Comparison of ENCODE assay signal across 29 cellular contexts in genomic region chr17:72562628-72563188, GRCh38.
A peak's percentile ranks its signal among the peaks of the same experiment; 100 is the strongest.
DNase-seq lines count a peak whose midpoint lies in the region; ATAC-seq, FAIRE-seq and TF ChIP-seq lines count a peak whose summit lies in the region.
"Had no signal": no experiment of that assay in that cellular context is flagged by ENCODE, and none has a peak within 500 bp of the region (broad histone marks: within the 10 kb centered on the region; RNA-seq: fewer than 3 reads in every experiment).

No MANE protein-coding gene starts in this region.

- ATAC-seq in HepG2 (no peak), right lobe of liver (no peak), aorta (ENCODE audit: low FRiP score) (no peak)
- ATAC-seq: T-cell had no signal

- H3K27me3 ChIP-seq in HepG2 (ENCODE audit: control insufficient read depth in 1 of 2, insufficient read depth in 2 of 2, low read length in 2 of 2) (no peaks in the 10 kb centered on the region), right lobe of liver (no peaks in the 10 kb centered on the region), aorta (ENCODE audit: control insufficient read depth in 1 of 2, insufficient read depth in 2 of 2, low read length in 1 of 2) (no peaks in the 10 kb centered on the region)
- H3K27me3 ChIP-seq: BLaER1 treated with 17β-estradiol and CSF1 and Interleukin-3, amounts not matched to agents 10 nM and 100 nM; Peyer's patch; SJCRH30 had no signal

- intact Hi-C loops in HepG2 (cut with micrococcal nuclease; ENCODE audit: unreplicated experiment), result loop anchor here (5.0 kb wide), 1 partner anchor 135 kb away; no protein-coding TSS in a partner anchor
- intact Hi-C loops in right lobe of liver (cut with DNase I), result no loop called here
- intact Hi-C loops in activated CD4-positive, alpha-beta T cell treated with anti-CD3 and anti-CD28 coated beads, Interleukin-2, amount 10 ng/mL, durations not matched to agents 24 days and 14 days (cut with micrococcal nuclease), result no loop called here
- intact Hi-C loops in aorta (cut with DNase I), result loop anchor here in 1 of 2 donors (5.0 kb wide), 1 partner anchor 595 kb away; no protein-coding TSS in a partner anchor

- TF ChIP-seq RAD21 in HepG2 (CRISPR knock-in tag; IDR thresholded peaks at IDR 0.05), result no peak

- no peak overlapping the region for H3K9ac ChIP-seq in HepG2 (ENCODE audit: insufficient read depth, low read depth, low read length)
- H3K9ac ChIP-seq: BLaER1 treated with 17β-estradiol and CSF1 and Interleukin-3, amounts not matched to agents 10 nM and 100 nM; KMS-11 had no signal

- H3K27me3 Mint-ChIP-seq in chondrocyte (ENCODE audit: low read depth), result no peaks in the 10 kb centered on the region
- H3K27me3 Mint-ChIP-seq in activated CD4-positive, alpha-beta T cell treated with anti-CD3 and anti-CD28 coated beads, Interleukin-2, amount 10 ng/mL, durations not matched to agents 24 days and 14 days, result peaks cover 4% of the 10 kb centered on the region
- H3K27me3 Mint-ChIP-seq: CD4-positive, alpha-beta T cell; T-cell had no signal

- H3K4me3 Mint-ChIP-seq in chondrocyte (ENCODE audit: unreplicated experiment), result no peak overlapping the region
- H3K4me3 Mint-ChIP-seq in activated CD4-positive, alpha-beta T cell treated with anti-CD3 and anti-CD28 coated beads, Interleukin-2, amount 10 ng/mL, durations not matched to agents 24 days and 14 days, result no peak overlapping the region
- H3K4me3 Mint-ChIP-seq: CD4-positive, alpha-beta T cell; IgD-negative memory B cell; T-cell had no signal

- H3K36me3 ChIP-seq in HepG2 (replicated peaks in 1 of 2; ENCODE audit: control insufficient read depth in 1 of 2, insufficient read depth in 2 of 2, low read length in 2 of 2) (0 out of 5 replicates have a peak, but pooled peaks cover 0 to 1% of the 10 kb centered on the region in 2 experiments), right lobe of liver (no peaks in the 10 kb centered on the region), aorta (ENCODE audit: control insufficient read depth in 1 of 2, insufficient read depth in 2 of 2, low read length in 1 of 2) (no peaks in the 10 kb centered on the region)
- H3K36me3 ChIP-seq: BLaER1 treated with 17β-estradiol and CSF1 and Interleukin-3, amounts not matched to agents 10 nM and 100 nM; Peyer's patch; SJCRH30 had no signal

- H3K27ac ChIP-seq in HepG2 (ENCODE audit: extremely low read length, insufficient read depth, low read length) (no peak overlapping the region), right lobe of liver (no peak overlapping the region), aorta (ENCODE audit: low read depth in 1 of 2, low read length in 2 of 2) (no peak overlapping the region)
- H3K27ac ChIP-seq: BLaER1 treated with 17β-estradiol and CSF1 and Interleukin-3, amounts not matched to agents 10 nM and 100 nM; KMS-11; Peyer's patch; SJCRH30 had no signal

- no peak for TF ChIP-seq POLR2A in HepG2 (IDR thresholded peaks at IDR 0.05; ENCODE audit: insufficient read depth in 1 of 2, low read depth in 2 of 2, low read length in 2 of 2)
- TF ChIP-seq POLR2A in right lobe of liver (IDR thresholded peaks at IDR 0.05), result no peak

- no peak overlapping the region for H3K4me2 ChIP-seq in HepG2 (ENCODE audit: low read depth, low read length)
- H3K4me2 ChIP-seq: BLaER1 treated with 17β-estradiol and CSF1 and Interleukin-3, amounts not matched to agents 10 nM and 100 nM; KMS-11 had no signal

- H3K4me1 ChIP-seq in HepG2 (ENCODE audit: insufficient read depth, low read length) (peaks cover 60% of the 10 kb centered on the region), right lobe of liver (no peaks in the 10 kb centered on the region), aorta (ENCODE audit: control insufficient read depth in 1 of 2, insufficient read depth in 2 of 2, low read length in 2 of 2) (no peaks in the 10 kb centered on the region)
- H3K4me1 ChIP-seq: SJCRH30 had no signal

- H3K27ac Mint-ChIP-seq in chondrocyte (ENCODE audit: unreplicated experiment), result no peak overlapping the region
- H3K27ac Mint-ChIP-seq in activated CD4-positive, alpha-beta T cell treated with anti-CD3 and anti-CD28 coated beads, Interleukin-2, amount 10 ng/mL, durations not matched to agents 24 days and 14 days, result no peak overlapping the region
- H3K27ac Mint-ChIP-seq: CD4-positive, alpha-beta T cell; T-cell had no signal

- in situ Hi-C loops in HepG2 (cut with HindIII; ENCODE audit: extremely low pct_ligation_motif_present, low pct_unique_long_range_greater_than_20kb), result loop anchor here (5.0 to 25.0 kb wide), 3 partner anchors 95 to 532 kb away; partner anchors contain the start of gene SLC39A11
- in situ Hi-C loops in SK-MEL-5 (cut with HindIII; ENCODE audit: low pct_unique_long_range_greater_than_20kb, low sequenced_read_pairs), result no loop called here

- peaks cover 8% of the 10 kb centered on the region for H3K4me1 Mint-ChIP-seq in chondrocyte (ENCODE audit: low read depth)
- H3K4me1 Mint-ChIP-seq in activated CD4-positive, alpha-beta T cell treated with anti-CD3 and anti-CD28 coated beads, Interleukin-2, amount 10 ng/mL, durations not matched to agents 24 days and 14 days, result peaks cover 10% of the 10 kb centered on the region

- TF ChIP-seq EP300 in HepG2 (IDR thresholded peaks at IDR 0.05; ENCODE audit: low read depth in 2 of 2, low read length in 2 of 2), result no peak
- no peak for TF ChIP-seq EP300 in HepG2 (CRISPR knock-in tag; IDR thresholded peaks at IDR 0.05; ENCODE audit: borderline replicate concordance)

- FAIRE-seq in HepG2 (lab: Jason Lieb, UNC), result no peak
- FAIRE-seq in urothelium cell line (lab: Jason Lieb, UNC), result peak; percentile 94
- FAIRE-seq: A204.1, GM12892, HTR-8/SVneo had no signal

- no peaks in the 10 kb centered on the region for H3K9me3 Mint-ChIP-seq in chondrocyte (ENCODE audit: low read depth)
- H3K9me3 Mint-ChIP-seq in activated CD4-positive, alpha-beta T cell treated with anti-CD3 and anti-CD28 coated beads, Interleukin-2, amount 10 ng/mL, durations not matched to agents 24 days and 14 days, result no peaks in the 10 kb centered on the region
- H3K9me3 Mint-ChIP-seq: CD4-positive, alpha-beta T cell; IgD-negative memory B cell; T-cell had no signal

- TF ChIP-seq CTCF in HepG2 (CRISPR knock-in tag; IDR thresholded peaks at IDR 0.05) (no peak), right lobe of liver (IDR thresholded peaks at IDR 0.05) (no peak), chondrocyte (IDR thresholded peaks at IDR 0.05) (no peak)

- peaks cover 91% of the 10 kb centered on the region for H3K79me2 ChIP-seq in HepG2 (ENCODE audit: insufficient read depth, low read length)

- peaks cover 24% of the 10 kb centered on the region; the same call in 1 of the 2 replicates for H4K20me1 ChIP-seq in HepG2 (ENCODE audit: insufficient read depth, low read length)

- DNase-seq in HepG2 (ENCODE audit: low spot score), result no peak
- DNase-seq in right lobe of liver, result no peak
- peak; percentile 53 for DNase-seq in SK-MEL-5 (ENCODE audit: low read depth, low spot score)
- DNase-seq in chondrocyte (ENCODE audit: low spot score), result peak; percentile 34
- no peak for DNase-seq in urothelium cell line (ENCODE audit: low spot score)
- no peak for DNase-seq in activated CD4-positive, alpha-beta T cell treated with anti-CD3 and anti-CD28 coated beads, Interleukin-2, amount 10 ng/mL, durations not matched to agents 24 days and 14 days
- no peak for DNase-seq in NCI-H2196 (lab: John Stamatoyannopoulos, UW; ENCODE audit: unreplicated experiment)
- DNase-seq in aorta, result no peak
- DNase-seq: AML-193; CD4-positive, alpha-beta T cell; COR-L47; DMS79; GF-D8; H7; NCI-H1048; NCI-H1417; NCI-H1694; NCI-H2029 treated with DMSO at 0.1 percent for 48 hours; NCI-H2227 treated with DMSO at 0.1 percent for 48 hours; NCI-H526 treated with DMSO at 0.1 percent for 48 hours; Peyer's patch; SJCRH30; T-cell had no signal

- CTCF ChIA-PET in HepG2 (lab: Yijun Ruan, JAX; ENCODE audit: low intra/inter-chr PET ratio, low total read pairs), result interaction anchor here (3.5 kb wide), 1 partner anchor 164 kb away, joined by 26 read pairs; no protein-coding TSS in a partner anchor

- H3K9me3 ChIP-seq in HepG2 (ENCODE audit: low read length), result no peaks in the 10 kb centered on the region
- H3K9me3 ChIP-seq in right lobe of liver, result no peaks in the 10 kb centered on the region
- H3K9me3 ChIP-seq in aorta (ENCODE audit: control insufficient read depth, low read length), result no peaks in the 10 kb centered on the region
- H3K9me3 ChIP-seq: BLaER1 treated with 17β-estradiol and CSF1 and Interleukin-3, amounts not matched to agents 10 nM and 100 nM; Peyer's patch; SJCRH30 had no signal

- no peak overlapping the region for H2AFZ ChIP-seq in HepG2 (ENCODE audit: low read length)

- POLR2A ChIA-PET in HepG2 (lab: Yijun Ruan, JAX), result interaction anchor here (0.7 to 2.4 kb wide), 5 partner anchors 14 to 55 kb away, joined by 3 to 14 read pairs (median 3); no protein-coding TSS in a partner anchor

- WGBS in HepG2 (ENCODE audit: low lambda C conversion rate), result 95% methylated on average over 7 of the region's 7 CpGs
- WGBS in right lobe of liver (ENCODE audit: insufficient coverage, low coverage, low lambda C conversion rate, missing lambda C conversion rate), result 35% methylated on average over 2 of the region's 7 CpGs
- WGBS in aorta, 2 donors, result 78 to 79% methylated on average over 7 of the region's 7 CpGs

- H3K4me3 ChIP-seq in HepG2 (replicated peaks in 1 of 3; ENCODE audit: insufficient read depth in 1 of 3, low read depth in 2 of 3, low read length in 3 of 3) (no peak overlapping the region), right lobe of liver (no peak overlapping the region), aorta (ENCODE audit: low read length in 2 of 2) (no peak overlapping the region)
- H3K4me3 ChIP-seq: BLaER1 treated with 17β-estradiol and CSF1 and Interleukin-3, amounts not matched to agents 10 nM and 100 nM; Peyer's patch; SJCRH30 had no signal

- no TSS peak for BruUV-seq in HepG2 (replicated peaks; lab: Mats Ljungman, UMichigan)

- peaks cover 1% of the 10 kb centered on the region for H3K36me3 Mint-ChIP-seq in chondrocyte (ENCODE audit: low read depth)
- no peaks in the 10 kb centered on the region for H3K36me3 Mint-ChIP-seq in activated CD4-positive, alpha-beta T cell treated with anti-CD3 and anti-CD28 coated beads, Interleukin-2, amount 10 ng/mL, durations not matched to agents 24 days and 14 days (ENCODE audit: low read depth)
- H3K36me3 Mint-ChIP-seq: IgD-negative memory B cell, T-cell had no signal

TF ChIP-seq in HepG2, 621 proteins besides CTCF, POLR2A, EP300 and RAD21 (continues in another document):
- TF ChIP-seq NPAS2 (CRISPR knock-in tag; IDR thresholded peaks at IDR 0.05; ENCODE audit: borderline replicate concordance) (no peak), GMEB2 (CRISPR knock-in tag; IDR thresholded peaks at IDR 0.05; ENCODE audit: low read depth) (no peak)

Comparison
In these comparisons a context has a peak if more than half of its experiments do, and no peak if none do; other contexts are left out.
1. DNase-seq: peak in SK-MEL-5 (single experiment) and chondrocyte (single experiment); none in HepG2 (single experiment), right lobe of liver (0 of 3), urothelium cell line (single experiment), activated CD4-positive, alpha-beta T cell treated with anti-CD3 and anti-CD28 coated beads, Interleukin-2, amount 10 ng/mL, durations not matched to agents 24 days and 14 days (single experiment), NCI-H2196 (single experiment) and aorta (0 of 2).